Comparison of ENCODE assay signal across 9 cellular contexts in genomic region chr20:36201198-36201597, GRCh38.
"Had no signal": no experiment of that assay in that cellular context is flagged by ENCODE, and none has a peak within 500 bp of the region (broad histone marks: within the 10 kb centered on the region; RNA-seq: fewer than 3 reads in every experiment).

No MANE protein-coding gene starts in this region.

- H3K9me3 Mint-ChIP-seq: HFFc6, IgD-negative memory B cell had no signal

- DNase-seq: GM23248, GOT3, H7, HFFc6 had no signal

- H3K4me3 Mint-ChIP-seq: HFFc6, IgD-negative memory B cell had no signal

- ATAC-seq: HCT116, HepG2 had no signal

- H3K27ac Mint-ChIP-seq: HFFc6, IgD-negative memory B cell had no signal

- H3K9me3 ChIP-seq: HAP-1 had no signal

- H3K36me3 Mint-ChIP-seq: IgD-negative memory B cell had no signal

- H3K4me3 ChIP-seq: GM23248, HAP-1 had no signal

- H3K9ac ChIP-seq: GM23248 had no signal

- H2AFZ ChIP-seq: GM23248 had no signal

- H3K4me1 ChIP-seq: HAP-1 had no signal

- H3K27ac ChIP-seq: GM23248, HL-60 had no signal
